ENCODE assay signal across 12 cellular contexts in the genomic region with DNA sequence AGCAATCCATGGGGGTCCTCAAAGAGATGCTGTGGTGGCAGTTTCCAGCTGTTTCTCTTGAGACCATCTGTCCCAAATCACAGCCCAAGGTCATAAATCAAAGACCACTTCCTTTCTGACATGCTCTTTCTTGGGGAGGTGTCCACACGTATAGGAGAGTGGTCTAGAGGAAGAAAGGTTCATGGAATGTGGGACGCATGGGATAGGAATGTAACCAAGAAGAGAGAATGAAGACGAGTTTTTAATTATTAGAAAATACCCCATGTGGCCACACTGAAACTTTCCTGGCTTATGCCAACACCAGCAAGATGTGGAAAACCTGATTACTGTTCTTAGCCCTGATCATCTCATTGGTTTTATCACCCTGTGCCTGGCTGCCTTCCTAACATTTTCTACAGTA.
DNase-seq lines count a peak whose midpoint lies in the region; ATAC-seq lines count a peak whose summit lies in the region.
"Had no signal": no experiment of that assay in that cellular context is flagged by ENCODE, and none has a peak within 500 bp of the region (broad histone marks: within the 10 kb centered on the region; RNA-seq: fewer than 3 reads in every experiment).

No MANE protein-coding gene starts in this region.

- ATAC-seq in GM18861 (IDR thresholded peaks at IDR 0.05; ENCODE audit: unreplicated experiment): no peak
- ATAC-seq: activated CD4-positive, alpha-beta T cell treated with anti-CD3 and anti-CD28 coated beads for 36 hours had no signal

- H3K27ac ChIP-seq in temporal lobe (ENCODE audit: low read depth, low read length): peak overlapping the region; percentile 19
- H3K27ac ChIP-seq: cardiac muscle cell had no signal

- DNase-seq in ELR (ENCODE audit: low read depth) (peak; percentile 74), astrocyte of the hippocampus (ENCODE audit: low read depth, low spot score) (peak; percentile 35), left kidney (ENCODE audit: low read depth, low spot score) (peak; percentile 11), T-helper 1 cell (no peak)
- no peak for DNase-seq in stimulated activated CD4-positive, alpha-beta T cell treated with anti-CD3 and anti-CD28 coated beads, Interleukin-2, amount 100 ng/mL, for 24 hours
- DNase-seq: activated CD4-positive, alpha-beta T cell treated with anti-CD3 and anti-CD28 coated beads for 36 hours; DMS79; NCI-H1930; NK-92 treated with Interleukin-12 subunit alpha and Interleukin-12 subunit beta, amount 100 ng/mL, for 24 hours had no signal

Comparison
In these comparisons a context has a peak if more than half of its experiments do, and no peak if none do; other contexts are left out.
1. DNase-seq: peak in ELR (single experiment), astrocyte of the hippocampus (single experiment) and left kidney (single experiment); none in stimulated activated CD4-positive, alpha-beta T cell treated with anti-CD3 and anti-CD28 coated beads, Interleukin-2, amount 100 ng/mL, for 24 hours (0 of 2) and T-helper 1 cell (0 of 5).